ENCODE assay signal across 8 cellular contexts in the genomic region with DNA sequence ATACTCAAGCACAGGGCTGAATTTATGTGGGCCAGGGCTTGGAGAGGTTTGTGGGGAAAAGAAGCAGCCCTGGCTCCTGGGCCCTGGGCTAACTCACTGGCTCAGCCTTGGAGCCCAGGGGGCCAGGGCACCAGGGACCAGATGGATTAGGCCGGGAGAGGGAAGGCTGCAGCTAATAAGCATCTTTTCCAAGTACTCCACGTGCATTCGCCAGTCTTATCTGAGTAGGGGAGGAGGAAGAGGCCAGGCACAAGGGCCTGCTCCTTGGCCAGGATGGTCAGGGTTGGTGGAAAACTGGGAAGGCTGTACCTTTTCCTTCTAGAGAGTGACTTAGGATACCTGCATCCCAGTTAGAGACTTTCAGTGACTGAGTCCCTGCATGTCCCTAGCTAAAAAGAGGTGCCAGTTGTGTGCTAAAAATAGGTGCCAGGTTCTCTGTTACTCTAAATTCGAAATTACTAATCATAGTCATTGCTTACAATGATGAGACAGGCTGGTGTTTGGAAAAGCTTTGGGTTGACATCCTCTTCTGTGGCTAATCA. TPM values are rescaled to one million over a fixed set of nuclear protein-coding genes. Genes with fewer than 3 reads are reported as not detected.
A peak's percentile ranks its signal among the peaks of the same experiment; 100 is the strongest.
DNase-seq lines count a peak whose midpoint lies in the region; ATAC-seq, FAIRE-seq and TF ChIP-seq lines count a peak whose summit lies in the region.

No MANE protein-coding gene starts in this region.

- no peak overlapping the region for H2BK15ac ChIP-seq in mesendoderm (replicated peaks; ENCODE audit: low read depth)

- H4K20me1 ChIP-seq in K562 (replicated peaks; ENCODE audit: control insufficient read depth, insufficient read depth, low read length), result peaks cover 20% of the 10 kb centered on the region; the same call in 1 of the 2 replicates

- WGBS in K562 (ENCODE audit: insufficient coverage, low coverage, missing lambda C conversion rate), result 8% methylated on average over 2 of the region's 4 CpGs
- WGBS in mesendoderm (ENCODE audit: extremely low coverage, insufficient coverage, low lambda C conversion rate), result no CpG with 5 or more reads among the region's 4 CpGs

- H3K9me1 ChIP-seq in K562 (ENCODE audit: control insufficient read depth, insufficient read depth, low read length), result no peaks in the 10 kb centered on the region

- H3K4me3 Mint-ChIP-seq in stimulated activated naive CD8-positive, alpha-beta T cell treated with anti-CD3 and anti-CD28 coated beads, Interleukin-15, Interleukin-2, amounts not matched to agents 100 ng/mL and 50 ng/mL, for 24 hours, result peak overlapping the region; percentile 98

- CTCF ChIA-PET in K562 (lab: Yijun Ruan, JAX; ENCODE audit: low intra/inter-chr PET ratio), result no interaction called here

- no peak overlapping the region for H3K23ac ChIP-seq in mesendoderm (ENCODE audit: low read length)

- TF ChIP-seq RAD21 in K562 (CRISPR knock-in tag; conservative IDR thresholded peaks at IDR 0.05 in 1 of 2, IDR thresholded peaks at IDR 0.05 in 1 of 2), result no peak

- H3K27ac ChIP-seq in K562 (ENCODE audit: extremely low read depth, low read depth, low read length), result peak overlapping the region; percentile 94
- H3K27ac ChIP-seq in mesendoderm (ENCODE audit: low read depth, low read length), result no peak overlapping the region

- H3K27me3 ChIP-seq in K562 (ENCODE audit: control insufficient read depth in 2 of 2, insufficient read depth in 2 of 2, low read length in 2 of 2), result no peaks in the 10 kb centered on the region
- no peaks in the 10 kb centered on the region for H3K27me3 ChIP-seq in mesendoderm (ENCODE audit: insufficient read depth, low read length, poor library complexity)

- BruUV-seq in K562 (replicated peaks; lab: Mats Ljungman, UMichigan), result no TSS peak

- no peak overlapping the region for H2BK120ac ChIP-seq in mesendoderm (ENCODE audit: low read depth, low read length)

- ATAC-seq in stimulated activated naive CD8-positive, alpha-beta T cell treated with anti-CD3 and anti-CD28 coated beads, Interleukin-15, Interleukin-2, amounts not matched to agents 100 U/mL and 50 U/mL, for 24 hours, result no peak
- ATAC-seq in K562 (no peak), HG02884 (IDR thresholded peaks at IDR 0.05; ENCODE audit: unreplicated experiment) (no peak)

- H3K56ac ChIP-seq in mesendoderm (ENCODE audit: low read length), result peak overlapping the region; percentile 94

- peak overlapping the region; percentile 91 for H3K27ac Mint-ChIP-seq in stimulated activated naive CD8-positive, alpha-beta T cell treated with anti-CD3 and anti-CD28 coated beads, Interleukin-15, Interleukin-2, amounts not matched to agents 100 ng/mL and 50 ng/mL, for 24 hours

- POLR2A ChIA-PET in K562 (lab: Yijun Ruan, JAX), result interaction anchor here (0.6 to 1.5 kb wide), 6 partner anchors 9 to 151 kb away, joined by 3 to 5 read pairs (median 3); no protein-coding TSS in a partner anchor

- H3K4me1 Mint-ChIP-seq in stimulated activated naive CD8-positive, alpha-beta T cell treated with anti-CD3 and anti-CD28 coated beads, Interleukin-15, Interleukin-2, amounts not matched to agents 100 ng/mL and 50 ng/mL, for 24 hours (ENCODE audit: low read depth), result peaks cover 64% of the 10 kb centered on the region

- H3K4me3 ChIP-seq in K562, result peak overlapping the region; percentile 86
- H3K4me3 ChIP-seq in mesendoderm (ENCODE audit: low read length), result peak overlapping the region; percentile 86

- H3K4ac ChIP-seq in mesendoderm (ENCODE audit: low read depth, low read length), result no peak overlapping the region

- H2BK5ac ChIP-seq in mesendoderm (ENCODE audit: low read length), result no peak overlapping the region

- H4K5ac ChIP-seq in mesendoderm (ENCODE audit: low read length), result no peak overlapping the region

- H3K79me2 ChIP-seq in K562 (ENCODE audit: control insufficient read depth, insufficient read depth, low read length), result peaks cover 96% of the 10 kb centered on the region
- H3K79me2 ChIP-seq in mesendoderm (ENCODE audit: control insufficient read depth, insufficient read depth, low read length), result peaks cover 66% of the 10 kb centered on the region

- H3K79me1 ChIP-seq in mesendoderm (ENCODE audit: low read length), result peaks cover 24% of the 10 kb centered on the region

- intact Hi-C loops in K562 (cut with micrococcal nuclease), result no loop called here

- no peak overlapping the region for H2AK5ac ChIP-seq in mesendoderm (ENCODE audit: low read length)

- H3K18ac ChIP-seq in mesendoderm (ENCODE audit: low read length), result no peak overlapping the region

- DNase-seq in stimulated activated naive CD8-positive, alpha-beta T cell treated with anti-CD3 and anti-CD28 coated beads, Interleukin-15, Interleukin-2, amounts not matched to agents 100 U/mL and 50 U/mL, for 24 hours, result no peak
- no peak for DNase-seq in K562 (ENCODE audit: extremely low read depth in 1 of 4, low spot score in 3 of 4)
- no peak for DNase-seq in mesendoderm
- no peak for DNase-seq in retina
- no peak for DNase-seq in hypothalamus (lab: John Stamatoyannopoulos, UW)
- no peak for DNase-seq in GM13976 (ENCODE audit: low spot score)

- H3K27me3 Mint-ChIP-seq in stimulated activated naive CD8-positive, alpha-beta T cell treated with anti-CD3 and anti-CD28 coated beads, Interleukin-15, Interleukin-2, amounts not matched to agents 100 ng/mL and 50 ng/mL, for 24 hours, result no peaks in the 10 kb centered on the region

- no peaks in the 10 kb centered on the region for H3K9me3 ChIP-seq in K562 (replicated peaks; ENCODE audit: control insufficient read depth, insufficient read depth, low read depth, low read length)

- peaks cover 12 to 29% of the 10 kb centered on the region in 2 experiments; a peak in 4 of 5 replicates for H3K4me1 ChIP-seq in K562 (replicated peaks in 1 of 2; ENCODE audit: control insufficient read depth in 2 of 2, insufficient read depth in 2 of 2, low read length in 2 of 2)
- H3K4me1 ChIP-seq in mesendoderm (ENCODE audit: control insufficient read depth, low read depth, low read length), result peaks cover 6% of the 10 kb centered on the region

- no peak overlapping the region for H2AFZ ChIP-seq in K562 (ENCODE audit: low read depth, low read length)

- H3K36me3 Mint-ChIP-seq in stimulated activated naive CD8-positive, alpha-beta T cell treated with anti-CD3 and anti-CD28 coated beads, Interleukin-15, Interleukin-2, amounts not matched to agents 100 ng/mL and 50 ng/mL, for 24 hours (ENCODE audit: low read depth), result peaks cover 30% of the 10 kb centered on the region

- FAIRE-seq in K562 (lab: Jason Lieb, UNC), result no peak

- H3K36me3 ChIP-seq in K562 (ENCODE audit: control insufficient read depth, insufficient read depth, low read length) (peaks cover 26% of the 10 kb centered on the region; the same call in 2 of the 3 replicates), mesendoderm (ENCODE audit: control insufficient read depth, insufficient read depth, low read length) (no peaks in the 10 kb centered on the region)

- TF ChIP-seq CTCF in K562 (IDR thresholded peaks at IDR 0.05 in 2 of 3, conservative IDR thresholded peaks at IDR 0.05 in 1 of 3; ENCODE audit: insufficient read depth in 2 of 3, low read depth in 1 of 3, low read length in 3 of 3) (no peak), GM13976 (IDR thresholded peaks at IDR 0.05; ENCODE audit: borderline replicate concordance, control extremely low read depth, extremely low read depth, insufficient read depth, missing control alignments) (no peak)

- in situ Hi-C loops in K562 (cut with MboI) (no loop called here), GM13976 (cut with MboI; ENCODE audit: low sequenced_read_pairs, unreplicated experiment) (no loop called here)

- TF ChIP-seq POLR2A in K562 (conservative IDR thresholded peaks at IDR 0.05), result no peak

- TF ChIP-seq EP300 in K562 (IDR thresholded peaks at IDR 0.05; ENCODE audit: low read length), result no peak

- H3K9ac ChIP-seq in K562 (ENCODE audit: insufficient read depth in 1 of 2, low read depth in 2 of 2, low read length in 2 of 2), result peak overlapping the region; percentile 89 to 97
- H3K9ac ChIP-seq in mesendoderm (ENCODE audit: low read length), result peak overlapping the region; percentile 84

- H4K8ac ChIP-seq in mesendoderm (ENCODE audit: low read depth, low read length), result no peak overlapping the region

- peak overlapping the region; percentile 100 for H3K4me2 ChIP-seq in K562 (ENCODE audit: insufficient read depth, low read length)
- H3K4me2 ChIP-seq in mesendoderm (ENCODE audit: low read length), result peak overlapping the region; percentile 93

- no peaks in the 10 kb centered on the region for H3K9me3 Mint-ChIP-seq in stimulated activated naive CD8-positive, alpha-beta T cell treated with anti-CD3 and anti-CD28 coated beads, Interleukin-15, Interleukin-2, amounts not matched to agents 100 ng/mL and 50 ng/mL, for 24 hours

RNA-seq across cellular contexts. Expression of gene GLRX5, which starts 1.3 kb away (rescaled TPM):
- 11.5 and 14.3 TPM in 2 replicates for total RNA-seq in K562 (2011; cell fraction: chromatin; rRNA removed; ENCODE audit: low replicate concordance)
- 8.3 and 11.6 TPM in 2 replicates for total RNA-seq in K562 (2011; cell fraction: nucleolus; rRNA removed)
- 19.2 and 24.9 TPM in 2 replicates for total RNA-seq in K562 (2011; cell fraction: nucleoplasm; rRNA removed)
- total RNA-seq in K562 (2014; rRNA removed) (78.4 and 97.8 TPM in 2 replicates), K562 (2014; rRNA removed; fragmentation: Illumina TruSeq; extraction: Trizol) (85.5 and 97.4 TPM in 2 replicates), K562 (2015; rRNA removed; fragmentation: Illumina TruSeq; extraction: Trizol) (56.4 and 57.9 TPM in 2 replicates), K562 (2021) (66.8 and 68.0 TPM in 2 replicates)
- polyA plus RNA-seq in K562 (2011; rRNA removed) (63.8 and 85.2 TPM in 2 replicates), K562 (2014; fragmentation: Illumina TruSeq; extraction: Trizol) (92.8 and 96.8 TPM in 2 replicates), K562 (2014; fragmentation: Nextera tagmentation; extraction: Ambion mirVana) (10 to 100 TPM; 16.7 to 20.0 TPM), K562 (2014; rRNA removed) (66.4 and 73.9 TPM in 2 replicates)
- 31.1 and 72.2 TPM in 2 replicates for polyA plus RNA-seq in K562 (2011; cell fraction: cytosol; rRNA removed)
- polyA plus RNA-seq in K562 (2011; cell fraction: nucleus; rRNA removed), result 9.8 and 21.8 TPM in 2 replicates
- 53.4 and 78.6 TPM in 2 replicates for polyA plus RNA-seq in K562 (2012)
- polyA minus RNA-seq in K562 (2011; rRNA and poly(A)+ RNA removed), result 32.8 and 34.4 TPM in 2 replicates
- polyA minus RNA-seq in K562 (2011; cell fraction: cytosol; rRNA and poly(A)+ RNA removed), result 17.5 and 24.9 TPM in 2 replicates
- polyA minus RNA-seq in K562 (2011; cell fraction: nucleus; rRNA and poly(A)+ RNA removed), result 5.8 and 14.6 TPM in 2 replicates
- polyA plus RNA-seq in mesendoderm (2013, experiment 1 of 2), result 71.4 TPM
- 69.3 TPM for polyA plus RNA-seq in mesendoderm (2013, experiment 2 of 2)

RNA-seq across cellular contexts. Expression of gene SYNE3, which starts 19.7 kb away (rescaled TPM):
- 2.1 and 2.6 TPM in 2 replicates for total RNA-seq in K562 (2011; cell fraction: chromatin; rRNA removed; ENCODE audit: low replicate concordance)
- total RNA-seq in K562 (2011; cell fraction: nucleolus; rRNA removed), result 1.2 and 1.3 TPM in 2 replicates
- total RNA-seq in K562 (2011; cell fraction: nucleoplasm; rRNA removed), result 1.8 and 2.3 TPM in 2 replicates
- total RNA-seq in K562 (2014; rRNA removed), result 0.94 and 2.7 TPM in 2 replicates
- 0.55 and 0.67 TPM in 2 replicates for total RNA-seq in K562 (2014; rRNA removed; fragmentation: Illumina TruSeq; extraction: Trizol)
- 0.47 and 0.79 TPM in 2 replicates for total RNA-seq in K562 (2015; rRNA removed; fragmentation: Illumina TruSeq; extraction: Trizol)
- 2.2 and 3.1 TPM in 2 replicates for total RNA-seq in K562 (2021)
- 0.15 and 0.95 TPM in 2 replicates for polyA plus RNA-seq in K562 (2011; rRNA removed)
- 0.10 and 0.47 TPM in 2 replicates for polyA plus RNA-seq in K562 (2011; cell fraction: cytosol; rRNA removed)
- polyA plus RNA-seq in K562 (2011; cell fraction: nucleus; rRNA removed), result 0.40 and 1.4 TPM in 2 replicates
- 1.1 and 2.8 TPM in 2 replicates for polyA plus RNA-seq in K562 (2012)
- 0.61 and 0.71 TPM in 2 replicates for polyA plus RNA-seq in K562 (2014; fragmentation: Illumina TruSeq; extraction: Trizol)
- polyA plus RNA-seq in K562 (2014; fragmentation: Nextera tagmentation; extraction: Ambion mirVana), result under 1 TPM; 0.04 to 0.08 TPM
- polyA plus RNA-seq in K562 (2014; rRNA removed), result 1.7 and 1.8 TPM in 2 replicates
- 0.14 and 1.0 TPM in 2 replicates for polyA minus RNA-seq in K562 (2011; rRNA and poly(A)+ RNA removed)
- 0.82 TPM in 1 of 2 replicates, not detected in the other for polyA minus RNA-seq in K562 (2011; cell fraction: cytosol; rRNA and poly(A)+ RNA removed)
- polyA minus RNA-seq in K562 (2011; cell fraction: nucleus; rRNA and poly(A)+ RNA removed), result 0.13 and 2.0 TPM in 2 replicates
- polyA plus RNA-seq in mesendoderm (2013, experiment 1 of 2), result 0.34 TPM
- polyA plus RNA-seq in mesendoderm (2013, experiment 2 of 2), result 0.31 TPM
